In genomic region chr3:194468086-194468485, GRCh38 we compare ENCODE assay signal across 19 cellular contexts.
"Had no signal": no experiment of that assay in that cellular context is flagged by ENCODE, and none has a peak within 500 bp of the region (broad histone marks: within the 10 kb centered on the region; RNA-seq: fewer than 3 reads in every experiment).

No MANE protein-coding gene starts in this region.

- H3K9ac ChIP-seq: neural progenitor cell had no signal

- H3K27me3 Mint-ChIP-seq: activated CD4-positive, alpha-beta T cell treated with anti-CD3 and anti-CD28 coated beads, Interleukin-2, amount 10 ng/mL, durations not matched to agents 24 days and 14 days; activated CD8-positive, alpha-beta T cell treated with anti-CD3 and anti-CD28 coated beads for 36 hours; activated naive CD4-positive, alpha-beta T cell treated with anti-CD3 and anti-CD28 coated beads, Interleukin-2, amount 10 ng/mL, durations not matched to agents 7 days and 5 days; dendritic cell treated with granulocyte-macrophage colony-stimulating factor and Interleukin-4, amounts not matched to agents 40 ng/mL and 50 ng/mL, for 4 days; naive thymus-derived CD4-positive, alpha-beta T cell; stimulated activated naive CD8-positive, alpha-beta T cell treated with anti-CD3 and anti-CD28 coated beads, Interleukin-15, amount 100 ng/mL, for 72 hours; type B pancreatic cell had no signal

- H3K4me2 ChIP-seq: neural progenitor cell had no signal

- H3K27ac ChIP-seq: esophagus squamous epithelium, neural progenitor cell, prostate gland, skin epidermis, suprapubic skin had no signal

- H3K36me3 Mint-ChIP-seq: activated naive CD4-positive, alpha-beta T cell treated with anti-CD3 and anti-CD28 coated beads, Interleukin-2, amount 10 ng/mL, durations not matched to agents 7 days and 5 days had no signal

- DNase-seq: activated CD4-positive, alpha-beta T cell treated with anti-CD3 and anti-CD28 coated beads, Interleukin-2, amount 10 ng/mL, durations not matched to agents 24 days and 14 days; activated CD8-positive, alpha-beta T cell treated with anti-CD3 and anti-CD28 coated beads for 36 hours; activated naive CD4-positive, alpha-beta T cell treated with anti-CD3 and anti-CD28 coated beads, Interleukin-2, amount 10 ng/mL, durations not matched to agents 7 days and 5 days; activated T-cell treated with anti-CD3 and anti-CD28 coated beads, Interleukin-2, amount 50 U/mL, for 1 hour; effector memory CD4-positive, alpha-beta T cell; esophagus squamous epithelium; foreskin fibroblast; kidney; naive thymus-derived CD4-positive, alpha-beta T cell; stimulated activated naive CD8-positive, alpha-beta T cell treated with anti-CD3 and anti-CD28 coated beads, Interleukin-15, amount 100 ng/mL, for 72 hours; T1000 had no signal

- H3K9me3 ChIP-seq: esophagus squamous epithelium, prostate gland, right atrium auricular region, suprapubic skin had no signal

- H3K4me3 Mint-ChIP-seq: activated CD4-positive, alpha-beta T cell treated with anti-CD3 and anti-CD28 coated beads, Interleukin-2, amount 10 ng/mL, durations not matched to agents 24 days and 14 days; activated CD8-positive, alpha-beta T cell treated with anti-CD3 and anti-CD28 coated beads for 36 hours; activated naive CD4-positive, alpha-beta T cell treated with anti-CD3 and anti-CD28 coated beads, Interleukin-2, amount 10 ng/mL, durations not matched to agents 7 days and 5 days; dendritic cell treated with granulocyte-macrophage colony-stimulating factor and Interleukin-4, amounts not matched to agents 40 ng/mL and 50 ng/mL, for 4 days; naive thymus-derived CD4-positive, alpha-beta T cell; neural progenitor cell; stimulated activated naive CD8-positive, alpha-beta T cell treated with anti-CD3 and anti-CD28 coated beads, Interleukin-15, amount 100 ng/mL, for 72 hours; type B pancreatic cell had no signal

- H3K36me3 ChIP-seq: esophagus squamous epithelium, neural progenitor cell, prostate gland, right atrium auricular region, suprapubic skin had no signal

- H2AFZ ChIP-seq: neural progenitor cell had no signal

- H3K9me3 Mint-ChIP-seq: activated CD4-positive, alpha-beta T cell treated with anti-CD3 and anti-CD28 coated beads, Interleukin-2, amount 10 ng/mL, durations not matched to agents 24 days and 14 days; activated CD8-positive, alpha-beta T cell treated with anti-CD3 and anti-CD28 coated beads for 36 hours; activated naive CD4-positive, alpha-beta T cell treated with anti-CD3 and anti-CD28 coated beads, Interleukin-2, amount 10 ng/mL, durations not matched to agents 7 days and 5 days; dendritic cell treated with granulocyte-macrophage colony-stimulating factor and Interleukin-4, amounts not matched to agents 40 ng/mL and 50 ng/mL, for 4 days; naive thymus-derived CD4-positive, alpha-beta T cell; stimulated activated naive CD8-positive, alpha-beta T cell treated with anti-CD3 and anti-CD28 coated beads, Interleukin-15, amount 100 ng/mL, for 72 hours; type B pancreatic cell had no signal

- H3K27me3 ChIP-seq: esophagus squamous epithelium, neural progenitor cell, right atrium auricular region, suprapubic skin had no signal

- H3K4me3 ChIP-seq: esophagus squamous epithelium, neural progenitor cell, prostate gland, right atrium auricular region, skin epidermis, suprapubic skin had no signal

- ATAC-seq: activated CD8-positive, alpha-beta T cell treated with anti-CD3 and anti-CD28 coated beads for 36 hours; left lobe of liver; naive thymus-derived CD4-positive, alpha-beta T cell; stimulated activated naive CD8-positive, alpha-beta T cell treated with anti-CD3 and anti-CD28 coated beads, Interleukin-15, amount 100 ng/mL, for 72 hours had no signal
